In the genomic region with DNA sequence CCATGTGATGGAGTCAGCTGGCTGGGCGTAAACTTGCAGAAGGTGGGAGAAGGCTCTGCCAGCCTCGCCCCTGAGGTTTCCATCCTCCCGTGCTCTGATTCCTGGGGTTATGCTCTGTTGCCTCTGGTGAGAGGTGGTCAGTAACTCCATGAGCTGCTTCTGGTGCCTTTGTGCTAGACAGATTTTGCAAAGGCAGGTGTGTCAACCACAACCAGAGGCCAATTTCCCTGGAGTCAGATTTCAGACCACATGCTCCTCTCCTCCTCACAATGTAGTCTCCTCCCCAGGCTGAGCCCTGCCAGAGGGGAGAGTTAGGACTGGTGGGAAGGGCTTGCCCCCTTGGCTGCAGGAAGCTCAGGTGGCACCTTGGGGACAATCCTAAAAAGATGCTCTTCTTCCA, we compare ENCODE assay signal across 29 cellular contexts. TPM values are rescaled to one million over a fixed set of nuclear protein-coding genes. Genes with fewer than 3 reads are reported as not detected.
DNase-seq lines count a peak whose midpoint lies in the region; ATAC-seq, FAIRE-seq and TF ChIP-seq lines count a peak whose summit lies in the region.
"Had no signal": no experiment of that assay in that cellular context is flagged by ENCODE, and none has a peak within 500 bp of the region (broad histone marks: within the 10 kb centered on the region; RNA-seq: fewer than 3 reads in every experiment).

No MANE protein-coding gene starts in this region.

- BruUV-seq in HepG2 (replicated peaks; lab: Mats Ljungman, UMichigan): no TSS peak

- H3K79me2 ChIP-seq in HepG2 (ENCODE audit: insufficient read depth, low read length): no peaks in the 10 kb centered on the region
- H3K79me2 ChIP-seq: parathyroid adenoma had no signal

- DNase-seq in DMS 273 (lab: John Stamatoyannopoulos, UW; ENCODE audit: unreplicated experiment) (peak; percentile 25), DMS 273 treated with DMSO at 0.1 percent for 48 hours (lab: John Stamatoyannopoulos, UW) (no peak), NCI-H187 treated with DMSO at 0.1 percent for 48 hours (lab: John Stamatoyannopoulos, UW) (peak; percentile 50), NCI-H2196 treated with DMSO at 0.1 percent for 48 hours (lab: John Stamatoyannopoulos, UW; ENCODE audit: unreplicated experiment) (peak; percentile 11), SHP77 treated with DMSO at 0.1 percent for 48 hours (lab: John Stamatoyannopoulos, UW) (peak; percentile 31), GM19238 (ENCODE audit: insufficient read length, low spot score) (no peak), HepG2 (ENCODE audit: low spot score) (no peak), A172 (ENCODE audit: low spot score) (no peak)
- DNase-seq: activated CD4-positive, alpha-beta T cell treated with anti-CD3 and anti-CD28 coated beads for 48 hours; activated naive CD4-positive, alpha-beta T cell; activated T-cell treated with anti-CD3 and anti-CD28 coated beads, Interleukin-2, amount 50 U/mL, for 4 hours; adrenal gland; body of pancreas; CD8-positive, alpha-beta T cell; H7; hypothalamus; immature natural killer cell; left colon; stimulated activated CD4-positive, alpha-beta T cell treated with anti-CD3 and anti-CD28 coated beads, Interleukin-2, amount 100 ng/mL, for 24 hours; stomach had no signal

- intact Hi-C loops in HepG2 (cut with micrococcal nuclease; ENCODE audit: unreplicated experiment): no loop called here

- no peaks in the 10 kb centered on the region; the same call in 1 of the 2 replicates for H3K9me3 ChIP-seq in HepG2 (ENCODE audit: low read length)
- H3K9me3 ChIP-seq: adrenal gland, body of pancreas, gastroesophageal sphincter, stomach had no signal

- H3K4me2 ChIP-seq in HepG2 (ENCODE audit: low read depth, low read length): no peak overlapping the region
- H3K4me2 ChIP-seq: neural progenitor cell, smooth muscle cell had no signal

- CTCF ChIA-PET in HepG2 (lab: Yijun Ruan, JAX; ENCODE audit: low intra/inter-chr PET ratio, low total read pairs): no interaction called here

- no peak for TF ChIP-seq CTCF in HepG2 (CRISPR knock-in tag; IDR thresholded peaks at IDR 0.05)

- no peak overlapping the region for H2AFZ ChIP-seq in HepG2 (ENCODE audit: low read length)
- H2AFZ ChIP-seq: neural progenitor cell, parathyroid adenoma had no signal

- H3K4me1 ChIP-seq in HepG2 (ENCODE audit: insufficient read depth, low read length): no peaks in the 10 kb centered on the region; the same call in 1 of the 2 replicates
- H3K4me1 ChIP-seq: adrenal gland, body of pancreas, gastroesophageal sphincter, neural progenitor cell, parathyroid adenoma, right atrium auricular region, stomach, tibial nerve had no signal

- no peak for TF ChIP-seq RAD21 in HepG2 (CRISPR knock-in tag; IDR thresholded peaks at IDR 0.05)

- H3K9ac ChIP-seq in HepG2 (ENCODE audit: insufficient read depth, low read depth, low read length): no peak overlapping the region
- H3K9ac ChIP-seq: neural progenitor cell, parathyroid adenoma had no signal

- FAIRE-seq in HepG2 (lab: Jason Lieb, UNC): no peak

- WGBS in HepG2 (ENCODE audit: low lambda C conversion rate): 100% methylated on average over 3 of the region's 3 CpGs

- TF ChIP-seq POLR2A in HepG2 (IDR thresholded peaks at IDR 0.05; ENCODE audit: insufficient read depth in 1 of 2, low read depth in 2 of 2, low read length in 2 of 2): no peak

- ATAC-seq in HepG2: no peak
- ATAC-seq: activated T-cell treated with anti-CD3 and anti-CD28 coated beads, Interleukin-2, amount 50 U/mL, for 4 hours; body of pancreas; CD8-positive, alpha-beta T cell; gastroesophageal sphincter; left colon; SK-N-SH treated with all-trans-retinoic acid at 6 μM for 48 hours had no signal

- TF ChIP-seq EP300 in HepG2 (IDR thresholded peaks at IDR 0.05; ENCODE audit: low read depth in 2 of 2, low read length in 2 of 2): no peak
- TF ChIP-seq EP300 in HepG2 (CRISPR knock-in tag; IDR thresholded peaks at IDR 0.05; ENCODE audit: borderline replicate concordance): no peak

- POLR2A ChIA-PET in HepG2 (lab: Yijun Ruan, JAX): no interaction called here

- H4K20me1 ChIP-seq in HepG2 (ENCODE audit: insufficient read depth, low read length): no peaks in the 10 kb centered on the region

- in situ Hi-C loops in HepG2 (cut with HindIII; ENCODE audit: extremely low pct_ligation_motif_present, low pct_unique_long_range_greater_than_20kb): no loop called here

- H3K4me3 ChIP-seq in HepG2 (replicated peaks in 1 of 3; ENCODE audit: insufficient read depth in 1 of 3, low read depth in 2 of 3, low read length in 3 of 3): no peak overlapping the region
- H3K4me3 ChIP-seq: adrenal gland, body of pancreas, gastroesophageal sphincter, neural progenitor cell, right atrium auricular region, smooth muscle cell, stomach, tibial nerve had no signal

- peaks cover 0 to 1% of the 10 kb centered on the region in 2 experiments; a peak in 1 of 5 replicates for H3K36me3 ChIP-seq in HepG2 (replicated peaks in 1 of 2; ENCODE audit: control insufficient read depth in 1 of 2, insufficient read depth in 2 of 2, low read length in 2 of 2)
- H3K36me3 ChIP-seq: adrenal gland, neural progenitor cell, right atrium auricular region had no signal

- H3K27ac ChIP-seq in HepG2 (ENCODE audit: extremely low read length, insufficient read depth, low read length): no peak overlapping the region
- H3K27ac ChIP-seq: 22Rv1, adrenal gland, body of pancreas, gastroesophageal sphincter, neural progenitor cell, parathyroid adenoma, right atrium auricular region, RWPE1, stomach, tibial nerve had no signal

- H3K27me3 ChIP-seq in HepG2 (ENCODE audit: control insufficient read depth in 1 of 2, insufficient read depth in 2 of 2, low read length in 2 of 2): no peaks in the 10 kb centered on the region
- H3K27me3 ChIP-seq: adrenal gland, body of pancreas, gastroesophageal sphincter, neural progenitor cell, right atrium auricular region, stomach, tibial nerve had no signal

RNA-seq across cellular contexts. Expression of gene TENT4A, which starts 38.8 kb away (rescaled TPM):
- total RNA-seq in HepG2 (2016; rRNA removed; fragmentation: Illumina TruSeq; extraction: Trizol): 7.7 and 13.3 TPM in 2 replicates
- total RNA-seq in HepG2 (2016; cell fraction: cytosol; rRNA removed; fragmentation: Illumina TruSeq; extraction: Trizol; ENCODE audit: low read depth): 16.7 and 22.2 TPM in 2 replicates
- total RNA-seq in HepG2 (2016; cell fraction: insoluble cytoplasmic fraction; rRNA removed; fragmentation: Illumina TruSeq; extraction: Trizol): 6.3 and 11.6 TPM in 2 replicates
- total RNA-seq in HepG2 (2016; cell fraction: membrane; rRNA removed; fragmentation: Illumina TruSeq; extraction: Trizol): 9.3 and 11.2 TPM in 2 replicates
- 36.2 and 43.2 TPM in 2 replicates for total RNA-seq in HepG2 (2016; cell fraction: nucleus; rRNA removed; fragmentation: Illumina TruSeq; extraction: Trizol)
- 6.0 and 6.3 TPM in 2 replicates for polyA plus RNA-seq in HepG2 (2011; rRNA removed)
- polyA plus RNA-seq in HepG2 (2011; cell fraction: cytosol; rRNA removed): 3.2 TPM in 2 replicates
- polyA plus RNA-seq in HepG2 (2011; cell fraction: nucleus; rRNA removed): 38.9 and 57.3 TPM in 2 replicates
- 17.0 and 17.9 TPM in 2 replicates for polyA plus RNA-seq in HepG2 (2012)
- polyA plus RNA-seq in HepG2 (2016; cell fraction: cytosol; fragmentation: Illumina TruSeq; extraction: Trizol; ENCODE audit: low read depth): 0.76 and 1.1 TPM in 2 replicates
- 7.6 and 11.0 TPM in 2 replicates for polyA plus RNA-seq in HepG2 (2016; cell fraction: insoluble cytoplasmic fraction; fragmentation: Illumina TruSeq; extraction: Trizol; ENCODE audit: low read depth)
- polyA plus RNA-seq in HepG2 (2016; cell fraction: membrane; fragmentation: Illumina TruSeq; extraction: Trizol; ENCODE audit: low read depth): 3.0 TPM in 2 replicates
- polyA plus RNA-seq in HepG2 (2016; cell fraction: nucleus; fragmentation: Illumina TruSeq; extraction: Trizol; ENCODE audit: insufficient read depth, low read depth): 55.5 and 57.3 TPM in 2 replicates
- polyA minus RNA-seq in HepG2 (2011; rRNA and poly(A)+ RNA removed; ENCODE audit: low replicate concordance): 15.3 and 47.0 TPM in 2 replicates
- 5.4 and 6.3 TPM in 2 replicates for polyA minus RNA-seq in HepG2 (2011; cell fraction: cytosol; rRNA and poly(A)+ RNA removed)
- 44.4 and 60.9 TPM in 2 replicates for polyA minus RNA-seq in HepG2 (2011; cell fraction: nucleus; rRNA and poly(A)+ RNA removed)
- total RNA-seq in A172 (2014; rRNA removed; shearing (Covaris generic)): 7.6 and 7.8 TPM in 2 replicates

RNA-seq across cellular contexts. Expression of gene SRD5A1, which starts 41.2 kb away (rescaled TPM):
- 6.1 and 7.1 TPM in 2 replicates for total RNA-seq in HepG2 (2016; rRNA removed; fragmentation: Illumina TruSeq; extraction: Trizol)
- 2.8 and 4.1 TPM in 2 replicates for total RNA-seq in HepG2 (2016; cell fraction: cytosol; rRNA removed; fragmentation: Illumina TruSeq; extraction: Trizol; ENCODE audit: low read depth)
- total RNA-seq in HepG2 (2016; cell fraction: insoluble cytoplasmic fraction; rRNA removed; fragmentation: Illumina TruSeq; extraction: Trizol): 5.8 and 5.9 TPM in 2 replicates
- 5.5 and 6.5 TPM in 2 replicates for total RNA-seq in HepG2 (2016; cell fraction: membrane; rRNA removed; fragmentation: Illumina TruSeq; extraction: Trizol)
- total RNA-seq in HepG2 (2016; cell fraction: nucleus; rRNA removed; fragmentation: Illumina TruSeq; extraction: Trizol): 4.9 and 7.7 TPM in 2 replicates
- 9.9 and 11.3 TPM in 2 replicates for polyA plus RNA-seq in HepG2 (2011; rRNA removed)
- 7.8 and 8.2 TPM in 2 replicates for polyA plus RNA-seq in HepG2 (2011; cell fraction: cytosol; rRNA removed)
- polyA plus RNA-seq in HepG2 (2011; cell fraction: nucleus; rRNA removed): 10.7 TPM in 2 replicates
- 4.4 and 4.9 TPM in 2 replicates for polyA plus RNA-seq in HepG2 (2012)
- polyA plus RNA-seq in HepG2 (2016; cell fraction: cytosol; fragmentation: Illumina TruSeq; extraction: Trizol; ENCODE audit: low read depth): 3.6 and 3.9 TPM in 2 replicates
- polyA plus RNA-seq in HepG2 (2016; cell fraction: insoluble cytoplasmic fraction; fragmentation: Illumina TruSeq; extraction: Trizol; ENCODE audit: low read depth): 8.8 and 9.6 TPM in 2 replicates
- 6.4 and 6.8 TPM in 2 replicates for polyA plus RNA-seq in HepG2 (2016; cell fraction: membrane; fragmentation: Illumina TruSeq; extraction: Trizol; ENCODE audit: low read depth)
- 8.8 and 9.4 TPM in 2 replicates for polyA plus RNA-seq in HepG2 (2016; cell fraction: nucleus; fragmentation: Illumina TruSeq; extraction: Trizol; ENCODE audit: insufficient read depth, low read depth)
- 19.3 and 93.8 TPM in 2 replicates for polyA minus RNA-seq in HepG2 (2011; rRNA and poly(A)+ RNA removed; ENCODE audit: low replicate concordance)
- polyA minus RNA-seq in HepG2 (2011; cell fraction: cytosol; rRNA and poly(A)+ RNA removed): 2.8 and 4.6 TPM in 2 replicates
- 10.6 and 11.2 TPM in 2 replicates for polyA minus RNA-seq in HepG2 (2011; cell fraction: nucleus; rRNA and poly(A)+ RNA removed)
- total RNA-seq in A172 (2014; rRNA removed; shearing (Covaris generic)): 51.3 and 62.8 TPM in 2 replicates

RNA-seq across cellular contexts. Expression of gene NSUN2, which starts 41.6 kb away (rescaled TPM):
- total RNA-seq in HepG2 (2016; rRNA removed; fragmentation: Illumina TruSeq; extraction: Trizol): 69.1 and 71.4 TPM in 2 replicates
- total RNA-seq in HepG2 (2016; cell fraction: cytosol; rRNA removed; fragmentation: Illumina TruSeq; extraction: Trizol; ENCODE audit: low read depth): 12.3 and 15.9 TPM in 2 replicates
- total RNA-seq in HepG2 (2016; cell fraction: insoluble cytoplasmic fraction; rRNA removed; fragmentation: Illumina TruSeq; extraction: Trizol): 58.5 and 66.7 TPM in 2 replicates
- total RNA-seq in HepG2 (2016; cell fraction: membrane; rRNA removed; fragmentation: Illumina TruSeq; extraction: Trizol): 16.2 and 18.1 TPM in 2 replicates
- 50.6 and 60.7 TPM in 2 replicates for total RNA-seq in HepG2 (2016; cell fraction: nucleus; rRNA removed; fragmentation: Illumina TruSeq; extraction: Trizol)
- 51.7 and 52.1 TPM in 2 replicates for polyA plus RNA-seq in HepG2 (2011; rRNA removed)
- polyA plus RNA-seq in HepG2 (2011; cell fraction: cytosol; rRNA removed): 24.9 and 27.2 TPM in 2 replicates
- 138 and 148 TPM in 2 replicates for polyA plus RNA-seq in HepG2 (2011; cell fraction: nucleus; rRNA removed)
- polyA plus RNA-seq in HepG2 (2012): 44.6 and 48.0 TPM in 2 replicates
- 2.3 and 3.1 TPM in 2 replicates for polyA plus RNA-seq in HepG2 (2016; cell fraction: cytosol; fragmentation: Illumina TruSeq; extraction: Trizol; ENCODE audit: low read depth)
- polyA plus RNA-seq in HepG2 (2016; cell fraction: insoluble cytoplasmic fraction; fragmentation: Illumina TruSeq; extraction: Trizol; ENCODE audit: low read depth): 59.3 and 62.8 TPM in 2 replicates
- 7.1 and 8.4 TPM in 2 replicates for polyA plus RNA-seq in HepG2 (2016; cell fraction: membrane; fragmentation: Illumina TruSeq; extraction: Trizol; ENCODE audit: low read depth)
- polyA plus RNA-seq in HepG2 (2016; cell fraction: nucleus; fragmentation: Illumina TruSeq; extraction: Trizol; ENCODE audit: insufficient read depth, low read depth): 140 and 147 TPM in 2 replicates
- 25.9 and 113 TPM in 2 replicates for polyA minus RNA-seq in HepG2 (2011; rRNA and poly(A)+ RNA removed; ENCODE audit: low replicate concordance)
- polyA minus RNA-seq in HepG2 (2011; cell fraction: cytosol; rRNA and poly(A)+ RNA removed): 17.2 and 20.0 TPM in 2 replicates
- polyA minus RNA-seq in HepG2 (2011; cell fraction: nucleus; rRNA and poly(A)+ RNA removed): 82.3 and 82.4 TPM in 2 replicates
- 78.1 and 95.3 TPM in 2 replicates for total RNA-seq in A172 (2014; rRNA removed; shearing (Covaris generic))

Comparison
In these comparisons a context has a peak if more than half of its experiments do, and no peak if none do; other contexts are left out.
1. DNase-seq: peak in DMS 273 (single experiment), NCI-H187 treated with DMSO at 0.1 percent for 48 hours (single experiment), NCI-H2196 treated with DMSO at 0.1 percent for 48 hours (single experiment) and SHP77 treated with DMSO at 0.1 percent for 48 hours (single experiment); none in DMS 273 treated with DMSO at 0.1 percent for 48 hours (single experiment), GM19238 (single experiment), HepG2 (single experiment) and A172 (single experiment).